2 cellular contexts compared by ENCODE assay signal in genomic region chr17:50052822-50053653, GRCh38.
TF ChIP-seq lines count a peak whose summit lies in the region.

No MANE protein-coding gene starts in this region.

TF ChIP-seq in A549, 52 proteins besides CTCF, POLR2A, EP300 and RAD21:
- TF ChIP-seq HOXB5 (CRISPR knock-in tag; IDR thresholded peaks at IDR 0.05) (no peak), PHF8 (IDR thresholded peaks at IDR 0.05; ENCODE audit: borderline replicate concordance, low read depth) (no peak), TP53 (CRISPR knock-in tag; IDR thresholded peaks at IDR 0.05) (no peak), ZFP36 (IDR thresholded peaks at IDR 0.05; ENCODE audit: borderline replicate concordance, partially characterized antibody) (no peak), ZSCAN20 (CRISPR knock-in tag; IDR thresholded peaks at IDR 0.05) (no peak), FOSB (CRISPR knock-in tag; IDR thresholded peaks at IDR 0.05) (no peak; the same call in 1 of the 2 replicates)
- TF ChIP-seq, protein P1, sequence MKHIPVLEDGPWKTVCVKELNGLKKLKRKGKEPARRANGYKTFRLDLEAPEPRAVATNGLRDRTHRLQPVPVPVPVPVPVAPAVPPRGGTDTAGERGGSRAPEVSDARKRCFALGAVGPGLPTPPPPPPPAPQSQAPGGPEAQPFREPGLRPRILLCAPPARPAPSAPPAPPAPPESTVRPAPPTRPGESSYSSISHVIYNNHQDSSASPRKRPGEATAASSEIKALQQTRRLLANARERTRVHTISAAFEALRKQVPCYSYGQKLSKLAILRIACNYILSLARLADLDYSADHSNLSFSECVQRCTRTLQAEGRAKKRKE (CRISPR knock-in tag; IDR thresholded peaks at IDR 0.05; ENCODE audit: low read depth): peak; percentile 29; the same call in 1 of the 2 replicates
- TF ChIP-seq, protein P2, sequence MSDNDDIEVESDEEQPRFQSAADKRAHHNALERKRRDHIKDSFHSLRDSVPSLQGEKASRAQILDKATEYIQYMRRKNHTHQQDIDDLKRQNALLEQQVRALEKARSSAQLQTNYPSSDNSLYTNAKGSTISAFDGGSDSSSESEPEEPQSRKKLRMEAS (IDR thresholded peaks at IDR 0.05): peak; percentile 14; the same call in 1 of the 2 replicates
TF ChIP-seq in A549: peak in this region for 2.

TF ChIP-seq in endothelial cell of umbilical vein, 7 proteins besides CTCF, POLR2A, EP300 and RAD21:
- TF ChIP-seq POLR2AphosphoS5 (IDR thresholded peaks at IDR 0.05; ENCODE audit: insufficient read depth, low read depth, low read length) (peak; percentile 55), GATA2 (IDR thresholded peaks at IDR 0.05; ENCODE audit: insufficient read depth, insufficient read length, low read depth, low read length) (peak; percentile 80), FOS (IDR thresholded peaks at IDR 0.05; ENCODE audit: borderline replicate concordance, insufficient read depth, low read length) (no peak)
TF ChIP-seq in endothelial cell of umbilical vein: peak in this region for 2.
